9 cellular contexts compared by ENCODE assay signal in genomic region chr6:113120214-113120576, GRCh38.
DNase-seq lines count a peak whose midpoint lies in the region; ATAC-seq and TF ChIP-seq lines count a peak whose summit lies in the region.
"Had no signal": no experiment of that assay in that cellular context is flagged by ENCODE, and none has a peak within 500 bp of the region (broad histone marks: within the 10 kb centered on the region; RNA-seq: fewer than 3 reads in every experiment).

No MANE protein-coding gene starts in this region.

- peaks cover 24% of the 10 kb centered on the region for H3F3A ChIP-seq in GM23248 (ENCODE audit: insufficient read depth)

- H3K79me2 ChIP-seq in GM23248 (ENCODE audit: insufficient read depth) (no peaks in the 10 kb centered on the region), fibroblast of lung (ENCODE audit: control insufficient read depth, insufficient read depth, low read length) (no peaks in the 10 kb centered on the region)

- intact Hi-C loops in head of caudate nucleus (cut with DNase I): no loop called here

- H3K4me1 ChIP-seq in GM23248 (ENCODE audit: insufficient read depth) (peaks cover 37% of the 10 kb centered on the region), fibroblast of lung (ENCODE audit: control insufficient read depth, extremely low read depth, insufficient read depth, low read length) (peaks cover 8% of the 10 kb centered on the region)

- peaks cover 4% of the 10 kb centered on the region; the same call in 1 of the 2 replicates for H3K36me3 ChIP-seq in GM23248 (ENCODE audit: low read depth)
- no peaks in the 10 kb centered on the region for H3K36me3 ChIP-seq in fibroblast of lung (ENCODE audit: control insufficient read depth, insufficient read depth, low read length)

- H3K27me3 ChIP-seq in GM23248 (replicated peaks; ENCODE audit: insufficient read depth): no peaks in the 10 kb centered on the region
- no peaks in the 10 kb centered on the region for H3K27me3 ChIP-seq in fibroblast of lung (ENCODE audit: control insufficient read depth, insufficient read depth, low read length)

- H3K9me2 ChIP-seq in GM23248 (ENCODE audit: insufficient read depth): no peaks in the 10 kb centered on the region

- WGBS in GM23248 (ENCODE audit: low coverage in 1 of 2, low lambda C conversion rate in 2 of 2, missing lambda C conversion rate in 2 of 2), 2 experiments: 0% methylated on average over 2 of the region's 2 CpGs

- CTCF ChIA-PET in RWPE1 (lab: Yijun Ruan, JAX): interaction anchor here (1.2 kb wide), 1 partner anchor 739 kb away, joined by 3 read pairs; no protein-coding TSS in a partner anchor

- no peak overlapping the region for H2AFZ ChIP-seq in GM23248
- H2AFZ ChIP-seq in fibroblast of lung (ENCODE audit: low read length): no peak overlapping the region

- H4K20me1 ChIP-seq in GM23248 (ENCODE audit: insufficient read depth): no peaks in the 10 kb centered on the region
- H4K20me1 ChIP-seq in fibroblast of lung (ENCODE audit: control insufficient read depth, extremely low read depth, insufficient read depth, low read length): no peaks in the 10 kb centered on the region

- H3K4me2 ChIP-seq in GM23248 (ENCODE audit: unreplicated experiment) (peak overlapping the region; percentile 54), fibroblast of lung (ENCODE audit: extremely low read depth, insufficient read depth, low read length) (no peak overlapping the region)

- in situ Hi-C loops in GM23248 (cut with MboI): no loop called here

- H3K9me3 ChIP-seq in GM23248 (ENCODE audit: low read depth) (no peaks in the 10 kb centered on the region), fibroblast of lung (ENCODE audit: control insufficient read depth, insufficient read depth, low read depth, low read length) (no peaks in the 10 kb centered on the region)

- H3K9ac ChIP-seq in GM23248 (peak overlapping the region; percentile 46; the same call in 1 of the 2 replicates), fibroblast of lung (ENCODE audit: insufficient read depth, low read length) (no peak overlapping the region)

- H3K4me3 ChIP-seq in GM23248: no peak overlapping the region; the same call in 1 of the 2 replicates
- H3K4me3 ChIP-seq in fibroblast of lung (replicated peaks in 1 of 4; ENCODE audit: control extremely low read depth in 1 of 4, insufficient read depth in 1 of 4, low read depth in 3 of 4, low read length in 4 of 4): no peak overlapping the region
- no peak overlapping the region for H3K4me3 ChIP-seq in retinal pigment epithelial cell (ENCODE audit: low read length)

- POLR2A ChIA-PET in RWPE1 (lab: Yijun Ruan, JAX; ENCODE audit: low non-redundant PET): no interaction called here

- peak; percentile 93 for DNase-seq in GM23248
- DNase-seq in RWPE1 (ENCODE audit: low spot score): peak; percentile 61
- peak; percentile 92 to 99 for DNase-seq in fibroblast of lung (ENCODE audit: low read depth in 2 of 2)
- peak; percentile 92 for DNase-seq in retinal pigment epithelial cell (ENCODE audit: low read depth)
- no peak for DNase-seq in head of caudate nucleus
- no peak for DNase-seq in NCI-H345 treated with DMSO at 0.1 percent for 48 hours (lab: John Stamatoyannopoulos, UW; ENCODE audit: unreplicated experiment)
- DNase-seq: activated CD4-positive, alpha-beta T cell treated with anti-CD3 and anti-CD28 coated beads, Interleukin-2, amount 10 ng/mL, durations not matched to agents 24 days and 14 days had no signal

- H3K27ac ChIP-seq in GM23248 (peak overlapping the region; percentile 74), RWPE1 (no peak overlapping the region), fibroblast of lung (ENCODE audit: insufficient read depth, low read length) (no peak overlapping the region)

- TF ChIP-seq CTCF in RWPE1 (conservative IDR thresholded peaks at IDR 0.05; ENCODE audit: low read depth) (no peak), fibroblast of lung (conservative IDR thresholded peaks at IDR 0.05 in 1 of 2, IDR thresholded peaks at IDR 0.05 in 1 of 2; ENCODE audit: low read depth in 1 of 2, low read length in 2 of 2) (no peak), retinal pigment epithelial cell (conservative IDR thresholded peaks at IDR 0.05; ENCODE audit: low read depth, low read length) (no peak)

- ATAC-seq in GM18870 (IDR thresholded peaks at IDR 0.05; ENCODE audit: unreplicated experiment) (no peak), GM18511 (IDR thresholded peaks at IDR 0.05; ENCODE audit: unreplicated experiment) (no peak)

Comparison
In these comparisons a context has a peak if more than half of its experiments do, and no peak if none do; other contexts are left out.
1. DNase-seq: peak in GM23248 (single experiment), RWPE1 (single experiment), fibroblast of lung (2 of 2) and retinal pigment epithelial cell (single experiment); none in head of caudate nucleus (0 of 42) and NCI-H345 treated with DMSO at 0.1 percent for 48 hours (single experiment).